8 cellular contexts compared by ENCODE assay signal in genomic region chr16:29973384-29974246, GRCh38. TPM values are rescaled to one million over a fixed set of nuclear protein-coding genes. Genes with fewer than 3 reads are reported as not detected.
DNase-seq lines count a peak whose midpoint lies in the region; ATAC-seq and TF ChIP-seq lines count a peak whose summit lies in the region.

Gene TAOK2 (plus strand): TSS chr16:29973868. CDS start chr16:29977773, 3,905 bp downstream.

- H3K4me3 ChIP-seq in suprapubic skin, result peak within 1 kb of the TSS; percentile 96

- no peak for TF ChIP-seq EP300 in suprapubic skin (IDR thresholded peaks at IDR 0.05)

- 3% methylated on average over 51 of the region's 75 CpGs for WGBS in suprapubic skin

- ATAC-seq in HG02623 (IDR thresholded peaks at IDR 0.05; ENCODE audit: unreplicated experiment), result peak; percentile 84

- H3K4me3 Mint-ChIP-seq in activated naive CD4-positive, alpha-beta T cell treated with anti-CD3 and anti-CD28 coated beads, Interleukin-2, amount 50 U/mL, for 24 hours, result peak within 1 kb of the TSS; percentile 90

- no peaks in the 10 kb centered on the region for H3K27me3 ChIP-seq in suprapubic skin

- TF ChIP-seq CTCF in GM10266 (IDR thresholded peaks at IDR 0.05; ENCODE audit: control insufficient read depth, insufficient read depth, low read depth, missing control alignments) (no peak), suprapubic skin (IDR thresholded peaks at IDR 0.05) (no peak)

- H3K9me3 ChIP-seq in suprapubic skin, result no peaks in the 10 kb centered on the region

- H3K27ac Mint-ChIP-seq in activated naive CD4-positive, alpha-beta T cell treated with anti-CD3 and anti-CD28 coated beads, Interleukin-2, amount 50 U/mL, for 24 hours, result peak within 1 kb of the TSS; percentile 95

- peaks cover 36% of the 10 kb centered on the region for H3K4me1 Mint-ChIP-seq in activated naive CD4-positive, alpha-beta T cell treated with anti-CD3 and anti-CD28 coated beads, Interleukin-2, amount 50 U/mL, for 24 hours

- peak in 1 of 2 donors; percentile 69 for TF ChIP-seq POLR2A in suprapubic skin (IDR thresholded peaks at IDR 0.05)

- no peaks in the 10 kb centered on the region for H3K9me3 Mint-ChIP-seq in activated naive CD4-positive, alpha-beta T cell treated with anti-CD3 and anti-CD28 coated beads, Interleukin-2, amount 50 U/mL, for 24 hours

- DNase-seq in GM10266 (ENCODE audit: extremely low spot score) (peak; percentile 99), NCI-H1105 (lab: John Stamatoyannopoulos, UW) (peak; percentile 96), SKM-1 (lab: John Stamatoyannopoulos, UW; ENCODE audit: unreplicated experiment) (peak; percentile 97), globus pallidus (ENCODE audit: low spot score) (peak; percentile 99), occipital lobe (lab: John Stamatoyannopoulos, UW) (peak; percentile 100), suprapubic skin (ENCODE audit: low spot score in 2 of 2) (peak; percentile 98 to 99)

- H3K27me3 Mint-ChIP-seq in activated naive CD4-positive, alpha-beta T cell treated with anti-CD3 and anti-CD28 coated beads, Interleukin-2, amount 50 U/mL, for 24 hours, result no peaks in the 10 kb centered on the region

- peaks cover 3% of the 10 kb centered on the region for H3K36me3 Mint-ChIP-seq in activated naive CD4-positive, alpha-beta T cell treated with anti-CD3 and anti-CD28 coated beads, Interleukin-2, amount 50 U/mL, for 24 hours

- H3K4me1 ChIP-seq in suprapubic skin, result peaks cover 47% of the 10 kb centered on the region

- peaks cover 42% of the 10 kb centered on the region for H3K36me3 ChIP-seq in suprapubic skin

- peak within 1 kb of the TSS; percentile 95 for H3K27ac ChIP-seq in suprapubic skin

RNA-seq across cellular contexts. Expression of gene TAOK2, which starts in this region (rescaled TPM):
- total RNA-seq in occipital lobe (49.8 TPM), suprapubic skin (10 to 100 TPM; 29.1 to 54.4 (median 39.1) TPM)

Comparison
In these comparisons a context has a peak if more than half of its experiments do, and no peak if none do; other contexts are left out.
1. Peak in every context shown above with its lines: DNase-seq, ATAC-seq, H3K4me3 ChIP-seq and H3K27ac ChIP-seq.